15 cellular contexts compared by ENCODE assay signal in the genomic region with DNA sequence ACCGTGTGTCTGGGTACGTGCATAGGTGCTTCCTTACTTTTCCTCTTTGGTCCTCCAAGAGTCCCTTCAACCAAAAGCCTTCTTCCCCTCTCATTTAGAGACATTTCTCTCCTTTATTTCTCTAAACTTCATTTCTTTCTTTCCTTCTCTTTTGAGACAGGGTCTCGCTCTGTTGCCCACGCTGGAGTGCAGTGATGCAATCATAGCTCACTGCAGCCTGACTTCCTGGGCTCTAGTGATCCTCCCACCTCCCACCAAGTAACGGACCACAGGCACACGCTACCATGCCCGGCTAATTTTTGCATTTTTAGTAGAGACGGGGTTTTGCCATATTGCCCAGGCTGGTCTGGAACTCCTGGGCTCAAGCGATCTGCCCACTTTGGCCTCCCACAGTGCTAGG.
"Had no signal": no experiment of that assay in that cellular context is flagged by ENCODE, and none has a peak within 500 bp of the region (broad histone marks: within the 10 kb centered on the region; RNA-seq: fewer than 3 reads in every experiment).

No MANE protein-coding gene starts in this region.

- H3K36me3 Mint-ChIP-seq: activated naive CD8-positive, alpha-beta T cell treated with anti-CD3 and anti-CD28 coated beads, Interleukin-2, amount 10 ng/mL, durations not matched to agents 7 days and 5 days had no signal

- H3K4me1 ChIP-seq: body of pancreas had no signal

- H3K4me3 Mint-ChIP-seq: activated naive CD8-positive, alpha-beta T cell treated with anti-CD3 and anti-CD28 coated beads, Interleukin-2, amount 10 ng/mL, durations not matched to agents 7 days and 5 days; nephron progenitor cell had no signal

- ATAC-seq: body of pancreas had no signal

- H3K27me3 ChIP-seq: body of pancreas, thyroid gland had no signal

- H3K27me3 Mint-ChIP-seq: activated naive CD8-positive, alpha-beta T cell treated with anti-CD3 and anti-CD28 coated beads, Interleukin-2, amount 10 ng/mL, durations not matched to agents 7 days and 5 days had no signal

- H3K27ac ChIP-seq: body of pancreas had no signal

- H3K9me3 Mint-ChIP-seq: activated naive CD8-positive, alpha-beta T cell treated with anti-CD3 and anti-CD28 coated beads, Interleukin-2, amount 10 ng/mL, durations not matched to agents 7 days and 5 days; nephron progenitor cell had no signal

- H3K9me3 ChIP-seq: body of pancreas, thyroid gland had no signal

- DNase-seq: activated CD4-positive, alpha-beta T cell treated with anti-CD3 and anti-CD28 coated beads for 4 hours; activated CD8-positive, alpha-beta memory T cell treated with anti-CD3 and anti-CD28 coated beads, Interleukin-2, amount 50 U/mL, for 48 hours; activated gamma-delta T cell treated with Interleukin-2 at 50 U/mL for 16 hours; activated naive CD8-positive, alpha-beta T cell treated with anti-CD3 and anti-CD28 coated beads, Interleukin-2, amount 10 ng/mL, durations not matched to agents 7 days and 5 days; body of pancreas; central memory CD4-positive, alpha-beta T cell; foreskin melanocyte; glutamatergic neuron; hippocampal formation; midbrain; nephron progenitor cell; stimulated activated CD4-positive, alpha-beta T cell treated with anti-CD3 and anti-CD28 coated beads, Interleukin-12 subunit alpha, Interleukin-12 subunit beta, amount 100 ng/mL, for 4 hours; stimulated activated CD4-positive, alpha-beta T cell treated with anti-CD3 and anti-CD28 coated beads, Interleukin-1b, Interleukin-23, amount 100 ng/mL, for 48 hours; stimulated activated naive CD4-positive, alpha-beta T cell treated with Interleukin-2 at 50 U/mL for 16 hours; thyroid gland had no signal

- H3K27ac Mint-ChIP-seq: activated naive CD8-positive, alpha-beta T cell treated with anti-CD3 and anti-CD28 coated beads, Interleukin-2, amount 10 ng/mL, durations not matched to agents 7 days and 5 days; nephron progenitor cell had no signal

- H3K4me1 Mint-ChIP-seq: activated naive CD8-positive, alpha-beta T cell treated with anti-CD3 and anti-CD28 coated beads, Interleukin-2, amount 10 ng/mL, durations not matched to agents 7 days and 5 days had no signal

- H3K4me3 ChIP-seq: body of pancreas, thyroid gland had no signal
